In the genomic region with DNA sequence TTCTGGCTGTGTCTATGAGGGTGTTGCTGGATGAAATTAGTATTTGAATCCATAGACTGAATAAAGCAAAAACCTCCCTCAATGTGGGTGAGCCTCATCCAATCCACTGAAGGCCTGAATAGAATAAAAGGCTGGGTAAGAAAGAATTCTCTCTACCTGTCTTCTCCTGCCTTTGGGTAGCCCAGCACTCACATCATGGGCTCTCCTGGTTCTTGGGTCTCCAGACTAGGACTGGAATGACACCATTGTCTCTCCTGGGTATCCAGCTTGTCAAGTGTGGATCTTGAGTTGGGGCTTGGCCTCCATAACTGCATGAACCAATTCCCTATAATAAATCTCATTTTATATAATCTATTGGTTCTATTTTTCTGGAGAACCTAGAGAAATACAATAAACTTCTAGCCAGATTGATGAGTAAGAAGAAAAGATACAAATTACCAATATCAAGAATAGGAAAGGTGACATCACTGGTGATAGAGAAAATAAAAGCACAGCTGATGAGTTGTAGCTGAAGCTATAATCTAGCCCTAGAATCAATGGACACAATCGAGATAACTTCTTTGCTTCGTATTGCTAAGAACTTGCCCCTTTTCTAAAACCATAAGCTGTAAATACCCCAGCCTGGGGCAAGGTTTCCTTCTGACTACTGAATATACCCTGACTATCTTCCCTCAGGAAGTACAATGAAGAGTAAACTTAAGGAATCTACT, we compare ENCODE assay signal across 21 cellular contexts.
DNase-seq lines count a peak whose midpoint lies in the region; ATAC-seq and TF ChIP-seq lines count a peak whose summit lies in the region.
"Had no signal": no experiment of that assay in that cellular context is flagged by ENCODE, and none has a peak within 500 bp of the region (broad histone marks: within the 10 kb centered on the region; RNA-seq: fewer than 3 reads in every experiment).

No MANE protein-coding gene starts in this region.

- H3K79me2 ChIP-seq in hepatocyte = no peaks in the 10 kb centered on the region

- H3K9me2 ChIP-seq in hepatocyte (replicated peaks; ENCODE audit: insufficient read depth) = no peaks in the 10 kb centered on the region

- H3K36me3 ChIP-seq in hepatocyte (replicated peaks; ENCODE audit: insufficient read depth, low read depth) = no peaks in the 10 kb centered on the region
- H3K36me3 ChIP-seq: BE2C had no signal

- peak overlapping the region; percentile 52 for H3K4me2 ChIP-seq in hepatocyte
- H3K4me2 ChIP-seq: BLaER1 treated with 17β-estradiol and CSF1 and Interleukin-3, amounts not matched to agents 10 nM and 100 nM had no signal

- no peaks in the 10 kb centered on the region for H3K27me3 Mint-ChIP-seq in activated T-cell treated with anti-CD3 and anti-CD28 coated beads, Interleukin-2, amount 50 U/mL, for 4 hours (ENCODE audit: low read depth)
- no peaks in the 10 kb centered on the region for H3K27me3 Mint-ChIP-seq in activated T-helper 17 cell treated with anti-CD3 and anti-CD28 coated beads, Interleukin-2, amount 50 U/mL, for 72 hours
- H3K27me3 Mint-ChIP-seq: CD4-positive, alpha-beta T cell had no signal

- no peak overlapping the region for H3K27ac Mint-ChIP-seq in activated T-helper 17 cell treated with anti-CD3 and anti-CD28 coated beads, Interleukin-2, amount 50 U/mL, for 72 hours
- H3K27ac Mint-ChIP-seq: CD4-positive, alpha-beta T cell had no signal

- no peaks in the 10 kb centered on the region for H3K9me3 ChIP-seq in hepatocyte (ENCODE audit: low read depth)
- H3K9me3 ChIP-seq: BE2C had no signal

- H3K4me3 Mint-ChIP-seq in activated T-cell treated with anti-CD3 and anti-CD28 coated beads, Interleukin-2, amount 50 U/mL, for 4 hours = no peak overlapping the region
- H3K4me3 Mint-ChIP-seq in activated T-helper 17 cell treated with anti-CD3 and anti-CD28 coated beads, Interleukin-2, amount 50 U/mL, for 72 hours = no peak overlapping the region
- H3K4me3 Mint-ChIP-seq: CD14-positive monocyte; CD4-positive, alpha-beta T cell had no signal

- no peaks in the 10 kb centered on the region for H4K20me1 ChIP-seq in hepatocyte (ENCODE audit: insufficient read depth, poor library complexity, severe bottlenecking)
- H4K20me1 ChIP-seq: BLaER1 treated with 17β-estradiol and CSF1 and Interleukin-3, amounts not matched to agents 10 nM and 100 nM had no signal

- no peak overlapping the region for H3K4me3 ChIP-seq in hepatocyte
- H3K4me3 ChIP-seq: BLaER1 treated with 17β-estradiol and CSF1 and Interleukin-3, amounts not matched to agents 10 nM and 100 nM; GM23248 had no signal

- ATAC-seq in activated CD4-positive, CD25-positive, alpha-beta regulatory T cell treated with anti-CD3 and anti-CD28 coated beads, Interleukin-2, amount 50 U/mL, for 24 hours = peak; percentile 61 to 83
- ATAC-seq in activated T-cell treated with anti-CD3 and anti-CD28 coated beads, Interleukin-2, amount 50 U/mL, for 4 hours = peak; percentile 37 to 74
- peak; percentile 84 for ATAC-seq in activated T-helper 17 cell treated with anti-CD3 and anti-CD28 coated beads, Interleukin-2, amount 50 U/mL, for 72 hours (replicated peaks)
- no peak for ATAC-seq in HG03280 (IDR thresholded peaks at IDR 0.05; ENCODE audit: unreplicated experiment)

- H3K4me1 Mint-ChIP-seq in activated T-cell treated with anti-CD3 and anti-CD28 coated beads, Interleukin-2, amount 50 U/mL, for 4 hours (ENCODE audit: low read depth) = no peaks in the 10 kb centered on the region
- H3K4me1 Mint-ChIP-seq in activated T-helper 17 cell treated with anti-CD3 and anti-CD28 coated beads, Interleukin-2, amount 50 U/mL, for 72 hours = no peaks in the 10 kb centered on the region
- H3K4me1 Mint-ChIP-seq: CD14-positive monocyte had no signal

- no peak for TF ChIP-seq CTCF in hepatocyte (IDR thresholded peaks at IDR 0.05; ENCODE audit: poor library complexity)

- no peaks in the 10 kb centered on the region for H3K27me3 ChIP-seq in hepatocyte
- H3K27me3 ChIP-seq: BE2C; BLaER1 treated with 17β-estradiol and CSF1 and Interleukin-3, amounts not matched to agents 10 nM and 100 nM had no signal

- H3K4me1 ChIP-seq in hepatocyte (ENCODE audit: insufficient read depth) = peaks cover 19% of the 10 kb centered on the region
- H3K4me1 ChIP-seq: BE2C; BLaER1 treated with 17β-estradiol and CSF1 and Interleukin-3, amounts not matched to agents 10 nM and 100 nM had no signal

- DNase-seq in activated CD4-positive, CD25-positive, alpha-beta regulatory T cell treated with anti-CD3 and anti-CD28 coated beads, Interleukin-2, amount 50 U/mL, for 72 hours = no peak
- no peak for DNase-seq in activated T-cell treated with anti-CD3 and anti-CD28 coated beads, Interleukin-2, amount 50 U/mL, for 4 hours
- DNase-seq in activated T-cell treated with anti-CD3 and anti-CD28 coated beads, Interleukin-2, amount 50 U/mL, for 1 hour = no peak
- DNase-seq in hepatocyte (ENCODE audit: low spot score) = no peak
- no peak for DNase-seq in AML-193 (lab: John Stamatoyannopoulos, UW)
- DNase-seq: BE2C; Calu3; CD4-positive, alpha-beta T cell; COR-L47; DMS53; DMS79 treated with DMSO at 0.1 percent for 48 hours; GF-D8; GM23248; H7; HCEC 1CT had no signal

- H3K27ac ChIP-seq in hepatocyte = peak overlapping the region; percentile 64
- H3K27ac ChIP-seq: 22Rv1; BLaER1 treated with 17β-estradiol and CSF1 and Interleukin-3, amounts not matched to agents 10 nM and 100 nM; GM23248 had no signal

- 90% methylated on average over 2 of the region's 2 CpGs for WGBS in hepatocyte (ENCODE audit: low lambda C conversion rate, missing lambda C conversion rate)

- H3K36me3 Mint-ChIP-seq in activated T-cell treated with anti-CD3 and anti-CD28 coated beads, Interleukin-2, amount 50 U/mL, for 4 hours (ENCODE audit: insufficient read depth) = peaks cover 26% of the 10 kb centered on the region
- H3K36me3 Mint-ChIP-seq in activated T-helper 17 cell treated with anti-CD3 and anti-CD28 coated beads, Interleukin-2, amount 50 U/mL, for 72 hours (ENCODE audit: low read depth) = no peaks in the 10 kb centered on the region

- H3K9me3 Mint-ChIP-seq in activated T-cell treated with anti-CD3 and anti-CD28 coated beads, Interleukin-2, amount 50 U/mL, for 4 hours = peaks cover 29% of the 10 kb centered on the region
- H3K9me3 Mint-ChIP-seq in activated T-helper 17 cell treated with anti-CD3 and anti-CD28 coated beads, Interleukin-2, amount 50 U/mL, for 72 hours = peaks cover 20% of the 10 kb centered on the region

- no peak overlapping the region for H2AFZ ChIP-seq in hepatocyte
- H2AFZ ChIP-seq: GM23248 had no signal
